ENCODE assay signal across 8 cellular contexts in the genomic region with DNA sequence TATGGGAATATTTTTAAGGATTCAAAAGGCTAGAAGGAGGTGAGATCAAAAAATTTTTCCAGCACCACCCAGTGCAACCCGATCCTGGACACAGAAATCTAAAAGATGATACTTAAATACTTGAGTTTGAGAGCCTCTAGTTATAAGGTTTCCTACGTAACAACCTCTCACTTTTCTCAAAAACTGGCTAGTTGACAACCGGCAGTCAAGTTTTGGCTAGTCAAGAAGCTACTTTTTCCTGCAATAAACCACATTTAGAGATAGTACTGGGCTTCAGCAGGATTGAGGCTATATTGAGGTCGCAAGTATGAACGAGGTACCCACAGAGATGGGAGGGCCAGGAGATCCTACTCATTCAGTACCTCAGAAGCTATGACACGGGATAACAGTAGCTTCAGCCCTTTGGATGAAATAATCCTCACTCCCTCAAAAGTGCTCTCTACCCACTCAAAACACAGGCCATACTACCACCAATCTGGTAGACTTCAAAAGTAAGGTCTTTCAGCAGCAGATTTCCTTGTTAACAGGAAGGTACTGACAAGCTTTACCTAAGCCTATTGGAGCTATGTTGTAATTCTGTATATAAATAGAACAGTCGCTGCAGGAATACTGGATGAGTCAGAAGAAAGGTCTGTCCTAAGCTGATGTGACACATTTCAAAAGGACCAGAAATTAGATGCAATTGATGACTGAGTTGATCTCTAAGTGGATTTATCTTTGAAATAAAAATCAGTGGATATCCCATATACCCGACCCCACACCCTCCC. TPM values are rescaled to one million over a fixed set of nuclear protein-coding genes. Genes with fewer than 3 reads are reported as not detected.
DNase-seq lines count a peak whose midpoint lies in the region; ATAC-seq, FAIRE-seq and TF ChIP-seq lines count a peak whose summit lies in the region.

No MANE protein-coding gene starts in this region.

- peaks cover 48% of the 10 kb centered on the region for H3K4me1 ChIP-seq in endothelial cell of umbilical vein (ENCODE audit: control insufficient read depth, extremely low read depth, insufficient read depth, low read length)
- peaks cover 56% of the 10 kb centered on the region for H3K4me1 ChIP-seq in neural progenitor cell

- CTCF ChIA-PET in endothelial cell of umbilical vein (lab: Charles Lee) = interaction anchor here (1.0 to 5.9 kb wide), 8 partner anchors 11 to 192 kb away, joined by 3 to 59 read pairs (median 4); no protein-coding TSS in a partner anchor

- H3K36me3 ChIP-seq in endothelial cell of umbilical vein (ENCODE audit: control insufficient read depth in 2 of 2, extremely low read depth in 1 of 2, insufficient read depth in 2 of 2, low read length in 2 of 2) (no peaks in the 10 kb centered on the region), neural progenitor cell (no peaks in the 10 kb centered on the region)

- BruUV-seq in endothelial cell of umbilical vein (replicated peaks; lab: Mats Ljungman, UMichigan) = no TSS peak

- DNase-seq in EH (ENCODE audit: low read depth) (peak; percentile 68), NCI-H69 (lab: John Stamatoyannopoulos, UW) (peak; percentile 4), endothelial cell of umbilical vein (ENCODE audit: low read depth, low spot score) (peak; percentile 46), neural progenitor cell (ENCODE audit: low spot score) (no peak), middle frontal gyrus (ENCODE audit: extremely low spot score, low spot score) (no peak), SK-N-DZ (ENCODE audit: low spot score) (no peak), anterior cingulate cortex (lab: John Stamatoyannopoulos, UW) (no peak)

- H3K9me3 ChIP-seq in endothelial cell of umbilical vein (replicated peaks; ENCODE audit: control insufficient read depth, insufficient read depth, low read length) (no peaks in the 10 kb centered on the region), neural progenitor cell (ENCODE audit: low read depth) (no peaks in the 10 kb centered on the region)

- H3K36me3 Mint-ChIP-seq in neural progenitor cell = peaks cover 5% of the 10 kb centered on the region

- TF ChIP-seq POLR2A in endothelial cell of umbilical vein (IDR thresholded peaks at IDR 0.05; ENCODE audit: low read depth, low read length) = no peak

- H3K4me2 ChIP-seq in endothelial cell of umbilical vein (ENCODE audit: insufficient read depth, low read length) = peak overlapping the region; percentile 93
- H3K4me2 ChIP-seq in neural progenitor cell = peak overlapping the region; percentile 80

- H3K27me3 Mint-ChIP-seq in neural progenitor cell (ENCODE audit: insufficient read depth, low read depth) = peaks cover 14% of the 10 kb centered on the region

- peaks cover 59% of the 10 kb centered on the region for H3K4me1 Mint-ChIP-seq in neural progenitor cell

- peaks cover 30% of the 10 kb centered on the region for H3K79me2 ChIP-seq in endothelial cell of umbilical vein (ENCODE audit: control insufficient read depth, insufficient read depth, low read length)
- H3K79me2 ChIP-seq in neural progenitor cell (ENCODE audit: low read depth) = peaks cover 25% of the 10 kb centered on the region

- H2AFZ ChIP-seq in endothelial cell of umbilical vein (ENCODE audit: low read depth, low read length) (no peak overlapping the region), neural progenitor cell (replicated peaks) (no peak overlapping the region)

- FAIRE-seq in endothelial cell of umbilical vein (lab: Jason Lieb, UNC) = peak; percentile 8

- H3K9ac ChIP-seq in endothelial cell of umbilical vein (replicated peaks; ENCODE audit: extremely low read depth, insufficient read depth, low read length) = no peak overlapping the region
- no peak overlapping the region for H3K9ac ChIP-seq in neural progenitor cell

- H3K27ac Mint-ChIP-seq in neural progenitor cell = no peak overlapping the region

- peaks cover 57% of the 10 kb centered on the region for H3F3A ChIP-seq in neural progenitor cell (ENCODE audit: low read depth)

- dilution Hi-C loops in endothelial cell of umbilical vein (cut with MboI; ENCODE audit: extremely low pct_ligation_motif_present, low sequenced_read_pairs) = no loop called here

- POLR2A ChIA-PET in endothelial cell of umbilical vein (lab: Charles Lee) = interaction anchor here (0.6 kb wide), 1 partner anchor 400 kb away, joined by 3 read pairs; no protein-coding TSS in a partner anchor

- H3K27ac ChIP-seq in endothelial cell of umbilical vein (ENCODE audit: insufficient read depth, low read depth, low read length) = no peak overlapping the region
- H3K27ac ChIP-seq in neural progenitor cell = no peak overlapping the region

- H3K4me3 ChIP-seq in endothelial cell of umbilical vein (replicated peaks in 1 of 3; ENCODE audit: insufficient read depth in 1 of 3, low read depth in 1 of 3, low read length in 3 of 3) = peak overlapping the region in 1 of 3 experiments; percentile 90
- peak overlapping the region; percentile 80 for H3K4me3 ChIP-seq in neural progenitor cell

- no peaks in the 10 kb centered on the region for H4K20me1 ChIP-seq in endothelial cell of umbilical vein (replicated peaks; ENCODE audit: control insufficient read depth, extremely low read depth, insufficient read depth, low read length)
- H4K20me1 ChIP-seq in neural progenitor cell (ENCODE audit: low read depth) = peaks cover 19% of the 10 kb centered on the region

- peak overlapping the region; percentile 94 for H3K4me3 Mint-ChIP-seq in neural progenitor cell

- ATAC-seq in HG02870 (IDR thresholded peaks at IDR 0.05; ENCODE audit: unreplicated experiment) = no peak

- H3K9me3 Mint-ChIP-seq in neural progenitor cell = peaks cover 14% of the 10 kb centered on the region

- H3K27me3 ChIP-seq in endothelial cell of umbilical vein (ENCODE audit: control insufficient read depth in 2 of 2, insufficient read depth in 2 of 2, low read length in 2 of 2) (no peaks in the 10 kb centered on the region), neural progenitor cell (peaks cover 20% of the 10 kb centered on the region)

- TF ChIP-seq CTCF in endothelial cell of umbilical vein (IDR thresholded peaks at IDR 0.05; ENCODE audit: extremely low read depth in 1 of 2, insufficient read depth in 1 of 2, low read depth in 1 of 2, low read length in 2 of 2) = no peak
- no peak for TF ChIP-seq CTCF in neural progenitor cell (IDR thresholded peaks at IDR 0.05)

- intact Hi-C loops in endothelial cell of umbilical vein (cut with micrococcal nuclease) = loop anchor here (2.0 to 10.0 kb wide), 3 partner anchors 137 to 425 kb away; a partner anchor contains a TSS

- no peaks in the 10 kb centered on the region for H3K9me1 ChIP-seq in endothelial cell of umbilical vein (replicated peaks; ENCODE audit: control insufficient read depth, extremely low read depth, insufficient read depth, low read length)

TF ChIP-seq in endothelial cell of umbilical vein, 7 proteins besides CTCF, POLR2A, EP300 and RAD21:
- TF ChIP-seq MYC (IDR thresholded peaks at IDR 0.05; ENCODE audit: low read depth, low read length) (no peak), FOS (IDR thresholded peaks at IDR 0.05; ENCODE audit: borderline replicate concordance, insufficient read depth, low read length) (peak; percentile 59), JUN (IDR thresholded peaks at IDR 0.05; ENCODE audit: borderline replicate concordance, insufficient read depth, insufficient read length, low read depth) (peak; percentile 32), EZH2 (IDR thresholded peaks at IDR 0.05; ENCODE audit: borderline replicate concordance, low read depth, low read length, severe bottlenecking) (no peak)

RNA-seq across cellular contexts. Expression of a gene that starts 1.5 kb away (rescaled TPM):
- total RNA-seq in endothelial cell of umbilical vein = 37.6 and 45.1 TPM in 2 replicates
- polyA plus RNA-seq in endothelial cell of umbilical vein = 46.4 and 50.2 TPM in 2 replicates
- polyA plus RNA-seq in endothelial cell of umbilical vein (2011; cell fraction: cytosol; rRNA removed) = 42.9 and 44.5 TPM in 2 replicates
- 47.0 and 49.7 TPM in 2 replicates for polyA plus RNA-seq in endothelial cell of umbilical vein (2011; cell fraction: nucleus; rRNA removed)
- 35.5 and 51.3 TPM in 2 replicates for polyA plus RNA-seq in endothelial cell of umbilical vein (2012)
- 63.5 and 64.3 TPM in 2 replicates for polyA minus RNA-seq in endothelial cell of umbilical vein
- not detected for polyA minus RNA-seq in endothelial cell of umbilical vein (2011; cell fraction: cytosol; rRNA and poly(A)+ RNA removed)
- 41.3 and 46.2 TPM in 2 replicates for polyA minus RNA-seq in endothelial cell of umbilical vein (2011; cell fraction: nucleus; rRNA and poly(A)+ RNA removed)
- 31.7 and 34.9 TPM in 2 replicates for total RNA-seq in neural progenitor cell (ENCODE audit: low replicate concordance)
- 17.7 and 22.3 TPM in 2 replicates for polyA plus RNA-seq in SK-N-DZ (2014; cell fraction: cytosol; rRNA removed)
- 10.8 and 19.3 TPM in 2 replicates for polyA plus RNA-seq in SK-N-DZ (2014; cell fraction: nucleus; rRNA removed)

Comparison
In these comparisons a context has a peak if more than half of its experiments do, and no peak if none do; other contexts are left out.
1. DNase-seq: peak in EH (single experiment), NCI-H69 (single experiment) and endothelial cell of umbilical vein (single experiment); none in neural progenitor cell (single experiment), middle frontal gyrus (single experiment), SK-N-DZ (single experiment) and anterior cingulate cortex (0 of 58).